Comparison of ENCODE assay signal across 8 cellular contexts in the genomic region with DNA sequence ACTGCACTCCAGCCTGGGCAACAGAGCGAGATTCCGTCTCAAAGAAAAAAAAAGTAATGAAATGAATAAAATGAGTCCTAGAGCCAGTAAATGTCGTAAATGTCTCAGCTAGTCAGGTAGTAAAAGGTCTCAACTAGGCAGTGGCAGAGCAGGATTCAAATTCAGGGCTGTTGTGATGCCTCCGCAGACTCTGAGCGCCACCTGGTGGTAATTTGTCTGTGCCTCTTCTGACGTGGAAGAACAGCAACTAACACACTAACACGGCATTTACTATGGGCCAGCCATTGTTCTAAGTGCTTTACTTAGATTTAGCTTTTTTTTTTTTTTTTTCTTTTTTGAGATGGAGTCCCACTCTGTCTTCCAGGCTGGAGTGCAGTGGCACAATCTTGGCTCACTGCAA.
A peak's percentile ranks its signal among the peaks of the same experiment; 100 is the strongest.
DNase-seq lines count a peak whose midpoint lies in the region; ATAC-seq lines count a peak whose summit lies in the region.

No MANE protein-coding gene starts in this region.

- ATAC-seq in activated CD4-positive, CD25-positive, alpha-beta regulatory T cell treated with anti-CD3 and anti-CD28 coated beads, Interleukin-2, amount 50 U/mL, for 24 hours: peak; percentile 77 to 97
- ATAC-seq in GM19455 (IDR thresholded peaks at IDR 0.05; ENCODE audit: unreplicated experiment): no peak

- DNase-seq in NCI-H524 (lab: John Stamatoyannopoulos, UW): peak; percentile 29 to 69
- no peak for DNase-seq in NCI-H524 treated with DMSO at 0.1 percent for 48 hours (lab: John Stamatoyannopoulos, UW)
- peak; percentile 75 for DNase-seq in NCI-H2227 treated with DMSO at 0.1 percent for 48 hours (lab: John Stamatoyannopoulos, UW)
- peak; percentile 58 for DNase-seq in cerebellar cortex (ENCODE audit: low spot score)
- peak; percentile 71 for DNase-seq in left kidney (ENCODE audit: low read depth, low spot score)
- DNase-seq in stimulated activated CD4-positive, alpha-beta T cell treated with anti-CD3 and anti-CD28 coated beads, Interleukin-4, amount 100 ng/mL, for 4 hours: peak; percentile 81 to 82
